In the genomic region with DNA sequence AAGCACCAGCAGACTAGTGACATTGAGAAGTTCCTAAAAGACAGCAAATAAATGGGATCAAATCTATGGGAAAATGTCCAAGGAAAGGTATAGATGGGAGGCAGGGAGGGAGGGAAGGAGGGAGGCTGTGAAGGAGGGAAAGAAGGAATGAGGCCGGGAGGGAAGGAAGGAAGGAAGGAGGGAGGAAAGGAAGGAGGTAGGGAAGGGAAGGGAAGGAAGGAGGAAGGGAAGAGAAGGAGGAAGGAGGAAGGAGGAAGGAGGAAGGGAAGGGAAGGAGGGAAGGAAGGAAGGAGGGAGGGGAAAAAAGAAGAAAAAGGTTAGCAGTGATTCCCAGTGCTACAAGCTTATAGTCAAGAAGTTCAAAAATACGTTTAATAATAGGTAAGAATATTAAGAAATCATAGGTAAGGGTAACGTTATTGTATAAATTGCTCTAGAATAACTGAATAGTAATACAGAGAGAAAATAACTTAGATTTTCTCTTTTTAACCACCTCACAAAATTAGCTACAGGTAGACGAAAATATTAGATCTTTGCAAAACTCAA, we compare ENCODE assay signal across 2 cellular contexts.
TF ChIP-seq lines count a peak whose summit lies in the region.

No MANE protein-coding gene starts in this region.

TF ChIP-seq in HEK293, 187 proteins besides CTCF, POLR2A, EP300 and RAD21:
- TF ChIP-seq, protein P1, sequence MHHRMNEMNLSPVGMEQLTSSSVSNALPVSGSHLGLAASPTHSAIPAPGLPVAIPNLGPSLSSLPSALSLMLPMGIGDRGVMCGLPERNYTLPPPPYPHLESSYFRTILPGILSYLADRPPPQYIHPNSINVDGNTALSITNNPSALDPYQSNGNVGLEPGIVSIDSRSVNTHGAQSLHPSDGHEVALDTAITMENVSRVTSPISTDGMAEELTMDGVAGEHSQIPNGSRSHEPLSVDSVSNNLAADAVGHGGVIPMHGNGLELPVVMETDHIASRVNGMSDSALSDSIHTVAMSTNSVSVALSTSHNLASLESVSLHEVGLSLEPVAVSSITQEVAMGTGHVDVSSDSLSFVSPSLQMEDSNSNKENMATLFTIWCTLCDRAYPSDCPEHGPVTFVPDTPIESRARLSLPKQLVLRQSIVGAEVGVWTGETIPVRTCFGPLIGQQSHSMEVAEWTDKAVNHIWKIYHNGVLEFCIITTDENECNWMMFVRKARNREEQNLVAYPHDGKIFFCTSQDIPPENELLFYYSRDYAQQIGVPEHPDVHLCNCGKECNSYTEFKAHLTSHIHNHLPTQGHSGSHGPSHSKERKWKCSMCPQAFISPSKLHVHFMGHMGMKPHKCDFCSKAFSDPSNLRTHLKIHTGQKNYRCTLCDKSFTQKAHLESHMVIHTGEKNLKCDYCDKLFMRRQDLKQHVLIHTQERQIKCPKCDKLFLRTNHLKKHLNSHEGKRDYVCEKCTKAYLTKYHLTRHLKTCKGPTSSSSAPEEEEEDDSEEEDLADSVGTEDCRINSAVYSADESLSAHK (tag by site-specific recombination; IDR thresholded peaks at IDR 0.05): no peak
- TF ChIP-seq, protein P2, sequence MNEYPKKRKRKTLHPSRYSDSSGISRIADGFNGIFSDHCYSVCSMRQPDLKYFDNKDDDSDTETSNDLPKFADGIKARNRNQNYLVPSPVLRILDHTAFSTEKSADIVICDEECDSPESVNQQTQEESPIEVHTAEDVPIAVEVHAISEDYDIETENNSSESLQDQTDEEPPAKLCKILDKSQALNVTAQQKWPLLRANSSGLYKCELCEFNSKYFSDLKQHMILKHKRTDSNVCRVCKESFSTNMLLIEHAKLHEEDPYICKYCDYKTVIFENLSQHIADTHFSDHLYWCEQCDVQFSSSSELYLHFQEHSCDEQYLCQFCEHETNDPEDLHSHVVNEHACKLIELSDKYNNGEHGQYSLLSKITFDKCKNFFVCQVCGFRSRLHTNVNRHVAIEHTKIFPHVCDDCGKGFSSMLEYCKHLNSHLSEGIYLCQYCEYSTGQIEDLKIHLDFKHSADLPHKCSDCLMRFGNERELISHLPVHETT (tag by site-specific recombination; IDR thresholded peaks at IDR 0.05): no peak
- TF ChIP-seq ZNF785 (tag by site-specific recombination; IDR thresholded peaks at IDR 0.05) (no peak), KLF1 (tag by site-specific recombination; IDR thresholded peaks at IDR 0.05) (no peak), ZNF76 (tag by site-specific recombination; IDR thresholded peaks at IDR 0.05; ENCODE audit: borderline replicate concordance, low read depth) (no peak), ZNF571 (tag by site-specific recombination; IDR thresholded peaks at IDR 0.05) (no peak), ZFP69B (tag by site-specific recombination; IDR thresholded peaks at IDR 0.05) (no peak), ZNF366 (tag by site-specific recombination; conservative IDR thresholded peaks at IDR 0.05) (peak; percentile 93)

TF ChIP-seq in K562, 482 proteins besides CTCF, POLR2A, EP300 and RAD21 (continued from another document and continues in another):
- TF ChIP-seq, protein P3, sequence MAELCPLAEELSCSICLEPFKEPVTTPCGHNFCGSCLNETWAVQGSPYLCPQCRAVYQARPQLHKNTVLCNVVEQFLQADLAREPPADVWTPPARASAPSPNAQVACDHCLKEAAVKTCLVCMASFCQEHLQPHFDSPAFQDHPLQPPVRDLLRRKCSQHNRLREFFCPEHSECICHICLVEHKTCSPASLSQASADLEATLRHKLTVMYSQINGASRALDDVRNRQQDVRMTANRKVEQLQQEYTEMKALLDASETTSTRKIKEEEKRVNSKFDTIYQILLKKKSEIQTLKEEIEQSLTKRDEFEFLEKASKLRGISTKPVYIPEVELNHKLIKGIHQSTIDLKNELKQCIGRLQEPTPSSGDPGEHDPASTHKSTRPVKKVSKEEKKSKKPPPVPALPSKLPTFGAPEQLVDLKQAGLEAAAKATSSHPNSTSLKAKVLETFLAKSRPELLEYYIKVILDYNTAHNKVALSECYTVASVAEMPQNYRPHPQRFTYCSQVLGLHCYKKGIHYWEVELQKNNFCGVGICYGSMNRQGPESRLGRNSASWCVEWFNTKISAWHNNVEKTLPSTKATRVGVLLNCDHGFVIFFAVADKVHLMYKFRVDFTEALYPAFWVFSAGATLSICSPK (IDR thresholded peaks at IDR 0.05; ENCODE audit: borderline replicate concordance): no peak
- TF ChIP-seq, protein P4, sequence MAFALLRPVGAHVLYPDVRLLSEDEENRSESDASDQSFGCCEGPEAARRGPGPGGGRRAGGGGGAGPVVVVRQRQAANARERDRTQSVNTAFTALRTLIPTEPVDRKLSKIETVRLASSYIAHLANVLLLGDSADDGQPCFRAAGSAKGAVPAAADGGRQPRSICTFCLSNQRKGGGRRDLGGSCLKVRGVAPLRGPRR (CRISPR knock-in tag; IDR thresholded peaks at IDR 0.05): no peak
- TF ChIP-seq, protein P5, sequence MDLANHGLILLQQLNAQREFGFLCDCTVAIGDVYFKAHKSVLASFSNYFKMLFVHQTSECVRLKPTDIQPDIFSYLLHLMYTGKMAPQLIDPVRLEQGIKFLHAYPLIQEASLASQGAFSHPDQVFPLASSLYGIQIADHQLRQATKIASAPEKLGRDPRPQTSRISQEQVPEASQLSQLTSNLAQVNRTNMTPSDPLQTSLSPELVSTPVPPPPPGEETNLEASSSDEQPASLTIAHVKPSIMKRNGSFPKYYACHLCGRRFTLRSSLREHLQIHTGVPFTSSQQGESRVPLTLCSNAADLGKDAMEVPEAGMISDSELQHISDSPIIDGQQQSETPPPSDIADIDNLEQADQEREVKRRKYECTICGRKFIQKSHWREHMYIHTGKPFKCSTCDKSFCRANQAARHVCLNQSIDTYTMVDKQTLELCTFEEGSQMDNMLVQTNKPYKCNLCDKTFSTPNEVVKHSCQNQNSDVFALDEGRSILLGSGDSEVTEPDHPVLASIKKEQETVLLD (IDR thresholded peaks at IDR 0.05): no peak
- TF ChIP-seq, protein P6, sequence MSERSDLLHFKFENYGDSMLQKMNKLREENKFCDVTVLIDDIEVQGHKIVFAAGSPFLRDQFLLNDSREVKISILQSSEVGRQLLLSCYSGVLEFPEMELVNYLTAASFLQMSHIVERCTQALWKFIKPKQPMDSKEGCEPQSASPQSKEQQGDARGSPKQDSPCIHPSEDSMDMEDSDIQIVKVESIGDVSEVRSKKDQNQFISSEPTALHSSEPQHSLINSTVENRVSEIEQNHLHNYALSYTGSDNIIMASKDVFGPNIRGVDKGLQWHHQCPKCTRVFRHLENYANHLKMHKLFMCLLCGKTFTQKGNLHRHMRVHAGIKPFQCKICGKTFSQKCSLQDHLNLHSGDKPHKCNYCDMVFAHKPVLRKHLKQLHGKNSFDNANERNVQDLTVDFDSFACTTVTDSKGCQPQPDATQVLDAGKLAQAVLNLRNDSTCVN (CRISPR knock-in tag; IDR thresholded peaks at IDR 0.05): peak; percentile 82
- TF ChIP-seq PCBP2 (IDR thresholded peaks at IDR 0.05; ENCODE audit: low read depth, low read length, poor library complexity, severe bottlenecking): peak; percentile 97
- TF ChIP-seq HCFC1 (IDR thresholded peaks at IDR 0.05; ENCODE audit: low read depth, low read length): no peak
- TF ChIP-seq, protein P7, sequence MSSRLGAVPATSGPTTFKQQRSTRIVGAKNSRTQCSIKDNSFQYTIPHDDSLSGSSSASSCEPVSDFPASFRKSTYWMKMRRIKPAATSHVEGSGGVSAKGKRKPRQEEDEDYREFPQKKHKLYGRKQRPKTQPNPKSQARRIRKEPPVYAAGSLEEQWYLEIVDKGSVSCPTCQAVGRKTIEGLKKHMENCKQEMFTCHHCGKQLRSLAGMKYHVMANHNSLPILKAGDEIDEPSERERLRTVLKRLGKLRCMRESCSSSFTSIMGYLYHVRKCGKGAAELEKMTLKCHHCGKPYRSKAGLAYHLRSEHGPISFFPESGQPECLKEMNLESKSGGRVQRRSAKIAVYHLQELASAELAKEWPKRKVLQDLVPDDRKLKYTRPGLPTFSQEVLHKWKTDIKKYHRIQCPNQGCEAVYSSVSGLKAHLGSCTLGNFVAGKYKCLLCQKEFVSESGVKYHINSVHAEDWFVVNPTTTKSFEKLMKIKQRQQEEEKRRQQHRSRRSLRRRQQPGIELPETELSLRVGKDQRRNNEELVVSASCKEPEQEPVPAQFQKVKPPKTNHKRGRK (tag; IDR thresholded peaks at IDR 0.05): peak; percentile 57
- TF ChIP-seq, protein P8, sequence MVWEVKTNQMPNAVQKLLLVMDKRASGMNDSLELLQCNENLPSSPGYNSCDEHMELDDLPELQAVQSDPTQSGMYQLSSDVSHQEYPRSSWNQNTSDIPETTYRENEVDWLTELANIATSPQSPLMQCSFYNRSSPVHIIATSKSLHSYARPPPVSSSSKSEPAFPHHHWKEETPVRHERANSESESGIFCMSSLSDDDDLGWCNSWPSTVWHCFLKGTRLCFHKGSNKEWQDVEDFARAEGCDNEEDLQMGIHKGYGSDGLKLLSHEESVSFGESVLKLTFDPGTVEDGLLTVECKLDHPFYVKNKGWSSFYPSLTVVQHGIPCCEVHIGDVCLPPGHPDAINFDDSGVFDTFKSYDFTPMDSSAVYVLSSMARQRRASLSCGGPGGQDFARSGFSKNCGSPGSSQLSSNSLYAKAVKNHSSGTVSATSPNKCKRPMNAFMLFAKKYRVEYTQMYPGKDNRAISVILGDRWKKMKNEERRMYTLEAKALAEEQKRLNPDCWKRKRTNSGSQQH (CRISPR knock-in tag; IDR thresholded peaks at IDR 0.05): peak; percentile 44; the same call in 1 of the 2 replicates
- TF ChIP-seq, protein P9, sequence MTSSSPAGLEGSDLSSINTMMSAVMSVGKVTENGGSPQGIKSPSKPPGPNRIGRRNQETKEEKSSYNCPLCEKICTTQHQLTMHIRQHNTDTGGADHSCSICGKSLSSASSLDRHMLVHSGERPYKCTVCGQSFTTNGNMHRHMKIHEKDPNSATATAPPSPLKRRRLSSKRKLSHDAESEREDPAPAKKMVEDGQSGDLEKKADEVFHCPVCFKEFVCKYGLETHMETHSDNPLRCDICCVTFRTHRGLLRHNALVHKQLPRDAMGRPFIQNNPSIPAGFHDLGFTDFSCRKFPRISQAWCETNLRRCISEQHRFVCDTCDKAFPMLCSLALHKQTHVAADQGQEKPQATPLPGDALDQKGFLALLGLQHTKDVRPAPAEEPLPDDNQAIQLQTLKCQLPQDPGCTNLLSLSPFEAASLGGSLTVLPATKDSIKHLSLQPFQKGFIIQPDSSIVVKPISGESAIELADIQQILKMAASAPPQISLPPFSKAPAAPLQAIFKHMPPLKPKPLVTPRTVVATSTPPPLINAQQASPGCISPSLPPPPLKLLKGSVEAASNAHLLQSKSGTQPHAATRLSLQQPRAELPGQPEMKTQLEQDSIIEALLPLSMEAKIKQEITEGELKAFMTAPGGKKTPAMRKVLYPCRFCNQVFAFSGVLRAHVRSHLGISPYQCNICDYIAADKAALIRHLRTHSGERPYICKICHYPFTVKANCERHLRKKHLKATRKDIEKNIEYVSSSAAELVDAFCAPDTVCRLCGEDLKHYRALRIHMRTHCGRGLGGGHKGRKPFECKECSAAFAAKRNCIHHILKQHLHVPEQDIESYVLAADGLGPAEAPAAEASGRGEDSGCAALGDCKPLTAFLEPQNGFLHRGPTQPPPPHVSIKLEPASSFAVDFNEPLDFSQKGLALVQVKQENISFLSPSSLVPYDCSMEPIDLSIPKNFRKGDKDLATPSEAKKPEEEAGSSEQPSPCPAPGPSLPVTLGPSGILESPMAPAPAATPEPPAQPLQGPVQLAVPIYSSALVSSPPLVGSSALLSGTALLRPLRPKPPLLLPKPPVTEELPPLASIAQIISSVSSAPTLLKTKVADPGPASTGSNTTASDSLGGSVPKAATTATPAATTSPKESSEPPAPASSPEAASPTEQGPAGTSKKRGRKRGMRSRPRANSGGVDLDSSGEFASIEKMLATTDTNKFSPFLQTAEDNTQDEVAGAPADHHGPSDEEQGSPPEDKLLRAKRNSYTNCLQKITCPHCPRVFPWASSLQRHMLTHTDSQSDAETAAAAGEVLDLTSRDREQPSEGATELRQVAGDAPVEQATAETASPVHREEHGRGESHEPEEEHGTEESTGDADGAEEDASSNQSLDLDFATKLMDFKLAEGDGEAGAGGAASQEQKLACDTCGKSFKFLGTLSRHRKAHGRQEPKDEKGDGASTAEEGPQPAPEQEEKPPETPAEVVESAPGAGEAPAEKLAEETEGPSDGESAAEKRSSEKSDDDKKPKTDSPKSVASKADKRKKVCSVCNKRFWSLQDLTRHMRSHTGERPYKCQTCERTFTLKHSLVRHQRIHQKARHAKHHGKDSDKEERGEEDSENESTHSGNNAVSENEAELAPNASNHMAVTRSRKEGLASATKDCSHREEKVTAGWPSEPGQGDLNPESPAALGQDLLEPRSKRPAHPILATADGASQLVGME (CRISPR knock-in tag; IDR thresholded peaks at IDR 0.05): no peak
- no peak for TF ChIP-seq IRF2 (CRISPR knock-in tag; IDR thresholded peaks at IDR 0.05)
- TF ChIP-seq, protein P10, sequence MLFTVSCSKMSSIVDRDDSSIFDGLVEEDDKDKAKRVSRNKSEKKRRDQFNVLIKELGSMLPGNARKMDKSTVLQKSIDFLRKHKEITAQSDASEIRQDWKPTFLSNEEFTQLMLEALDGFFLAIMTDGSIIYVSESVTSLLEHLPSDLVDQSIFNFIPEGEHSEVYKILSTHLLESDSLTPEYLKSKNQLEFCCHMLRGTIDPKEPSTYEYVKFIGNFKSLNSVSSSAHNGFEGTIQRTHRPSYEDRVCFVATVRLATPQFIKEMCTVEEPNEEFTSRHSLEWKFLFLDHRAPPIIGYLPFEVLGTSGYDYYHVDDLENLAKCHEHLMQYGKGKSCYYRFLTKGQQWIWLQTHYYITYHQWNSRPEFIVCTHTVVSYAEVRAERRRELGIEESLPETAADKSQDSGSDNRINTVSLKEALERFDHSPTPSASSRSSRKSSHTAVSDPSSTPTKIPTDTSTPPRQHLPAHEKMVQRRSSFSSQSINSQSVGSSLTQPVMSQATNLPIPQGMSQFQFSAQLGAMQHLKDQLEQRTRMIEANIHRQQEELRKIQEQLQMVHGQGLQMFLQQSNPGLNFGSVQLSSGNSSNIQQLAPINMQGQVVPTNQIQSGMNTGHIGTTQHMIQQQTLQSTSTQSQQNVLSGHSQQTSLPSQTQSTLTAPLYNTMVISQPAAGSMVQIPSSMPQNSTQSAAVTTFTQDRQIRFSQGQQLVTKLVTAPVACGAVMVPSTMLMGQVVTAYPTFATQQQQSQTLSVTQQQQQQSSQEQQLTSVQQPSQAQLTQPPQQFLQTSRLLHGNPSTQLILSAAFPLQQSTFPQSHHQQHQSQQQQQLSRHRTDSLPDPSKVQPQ (CRISPR knock-in tag; IDR thresholded peaks at IDR 0.05; ENCODE audit: borderline replicate concordance): no peak
- no peak for TF ChIP-seq ZSCAN32 (CRISPR knock-in tag; IDR thresholded peaks at IDR 0.05)
- TF ChIP-seq FIP1L1 (IDR thresholded peaks at IDR 0.05; ENCODE audit: low read depth, low read length, poor library complexity, severe bottlenecking): no peak
- 0 out of 2 replicates have a peak, but pooled peaks have one; percentile 36 for TF ChIP-seq YBX1 (IDR thresholded peaks at IDR 0.05)
- no peak for TF ChIP-seq ZNF561 (CRISPR knock-in tag; conservative IDR thresholded peaks at IDR 0.05)
- TF ChIP-seq ZNF695 (CRISPR knock-in tag; IDR thresholded peaks at IDR 0.05): no peak
- no peak for TF ChIP-seq MAFF (IDR thresholded peaks at IDR 0.05; ENCODE audit: low read length)
- TF ChIP-seq CEBPG (CRISPR knock-in tag; IDR thresholded peaks at IDR 0.05): no peak
- no peak for TF ChIP-seq CEBPG (tag; conservative IDR thresholded peaks at IDR 0.05 in 1 of 2, IDR thresholded peaks at IDR 0.05 in 1 of 2)
- TF ChIP-seq TRIM24 (IDR thresholded peaks at IDR 0.05): peak in 1 of 2 experiments; percentile 7; a peak in 1 of 4 replicates
- no peak for TF ChIP-seq ZNF707 (CRISPR knock-in tag; conservative IDR thresholded peaks at IDR 0.05)
- TF ChIP-seq, protein P11, sequence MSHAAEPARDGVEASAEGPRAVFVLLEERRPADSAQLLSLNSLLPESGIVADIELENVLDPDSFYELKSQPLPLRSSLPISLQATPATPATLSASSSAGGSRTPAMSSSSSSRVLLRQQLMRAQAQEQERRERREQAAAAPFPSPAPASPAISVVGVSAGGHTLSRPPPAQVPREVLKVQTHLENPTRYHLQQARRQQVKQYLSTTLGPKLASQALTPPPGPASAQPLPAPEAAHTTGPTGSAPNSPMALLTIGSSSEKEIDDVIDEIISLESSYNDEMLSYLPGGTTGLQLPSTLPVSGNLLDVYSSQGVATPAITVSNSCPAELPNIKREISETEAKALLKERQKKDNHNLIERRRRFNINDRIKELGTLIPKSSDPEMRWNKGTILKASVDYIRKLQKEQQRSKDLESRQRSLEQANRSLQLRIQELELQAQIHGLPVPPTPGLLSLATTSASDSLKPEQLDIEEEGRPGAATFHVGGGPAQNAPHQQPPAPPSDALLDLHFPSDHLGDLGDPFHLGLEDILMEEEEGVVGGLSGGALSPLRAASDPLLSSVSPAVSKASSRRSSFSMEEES (CRISPR knock-in tag; IDR thresholded peaks at IDR 0.05): no peak
